Comparison of ENCODE assay signal across 23 cellular contexts in the genomic region with DNA sequence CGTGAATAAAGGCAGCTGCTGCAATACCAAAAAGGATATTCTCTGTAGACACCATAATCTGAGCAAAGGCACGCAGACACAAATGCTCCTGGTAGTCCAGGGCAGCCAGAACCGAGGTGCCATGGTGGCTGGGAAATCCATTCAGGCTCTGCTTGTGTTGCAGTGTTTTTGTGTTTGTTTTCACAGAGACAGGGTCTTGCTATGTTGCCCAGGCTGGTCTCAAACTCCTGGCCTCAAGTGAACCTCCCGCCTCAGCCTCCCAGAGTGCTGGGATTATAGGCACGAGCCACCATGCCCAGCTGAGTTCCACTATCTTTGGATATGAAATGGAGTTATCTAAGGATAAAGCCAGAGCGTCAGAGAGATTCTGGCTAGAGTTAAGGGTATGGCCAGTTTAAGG.
"Had no signal": no experiment of that assay in that cellular context is flagged by ENCODE, and none has a peak within 500 bp of the region (broad histone marks: within the 10 kb centered on the region; RNA-seq: fewer than 3 reads in every experiment).

No MANE protein-coding gene starts in this region.

- H3K4me1 Mint-ChIP-seq: activated CD4-positive, alpha-beta T cell treated with anti-CD3 and anti-CD28 coated beads for 36 hours had no signal

- H3K27me3 ChIP-seq: cardiac muscle cell had no signal

- H3K27ac Mint-ChIP-seq: activated CD4-positive, alpha-beta T cell treated with anti-CD3 and anti-CD28 coated beads for 36 hours; activated CD8-positive, alpha-beta T cell treated with anti-CD3 and anti-CD28 coated beads for 36 hours had no signal

- H3K4me3 ChIP-seq: cardiac muscle cell had no signal

- H3K27me3 Mint-ChIP-seq: activated CD4-positive, alpha-beta T cell treated with anti-CD3 and anti-CD28 coated beads for 36 hours; activated CD8-positive, alpha-beta T cell treated with anti-CD3 and anti-CD28 coated beads for 36 hours; activated naive CD8-positive, alpha-beta T cell; brain had no signal

- H3K9me3 Mint-ChIP-seq: activated CD8-positive, alpha-beta T cell treated with anti-CD3 and anti-CD28 coated beads for 36 hours; brain had no signal

- DNase-seq: activated CD4-positive, alpha-beta T cell treated with anti-CD3 and anti-CD28 coated beads for 36 hours; activated CD4-positive, alpha-beta T cell treated with anti-CD3 and anti-CD28 coated beads, Interleukin-2, amount 50 U/mL, for 1 hour; activated CD8-positive, alpha-beta memory T cell treated with anti-CD3 and anti-CD28 coated beads, Interleukin-2, amount 50 U/mL, for 48 hours; activated CD8-positive, alpha-beta T cell treated with anti-CD3 and anti-CD28 coated beads for 36 hours; activated effector memory CD4-positive, alpha-beta T cell treated with Interleukin-2 at 50 U/mL for 16 hours; activated naive CD4-positive, alpha-beta T cell; activated T-cell treated with anti-CD3 and anti-CD28 coated beads, Interleukin-2, amount 50 U/mL, for 1 hour; amygdala; MM.1S; NCI-H1105 treated with DMSO at 0.1 percent for 48 hours; NCI-H146; NCI-H187 treated with DMSO at 0.1 percent for 48 hours; NCI-H2081 treated with DMSO at 0.1 percent for 48 hours; NCI-H446; NCI-H524; PC-3; SIG-M5; T-helper 2 cell; T1000 had no signal

- H3K27ac ChIP-seq: cardiac muscle cell, VCaP had no signal

- H3K4me3 Mint-ChIP-seq: activated CD4-positive, alpha-beta T cell treated with anti-CD3 and anti-CD28 coated beads for 36 hours; activated CD8-positive, alpha-beta T cell treated with anti-CD3 and anti-CD28 coated beads for 36 hours; activated naive CD8-positive, alpha-beta T cell; brain had no signal

- ATAC-seq: activated CD4-positive, alpha-beta T cell treated with anti-CD3 and anti-CD28 coated beads for 36 hours; activated CD8-positive, alpha-beta T cell treated with anti-CD3 and anti-CD28 coated beads for 36 hours; PC-3 had no signal
